22 cellular contexts compared by ENCODE assay signal in genomic region chr6:33949111-33949510, GRCh38.
A peak's percentile ranks its signal among the peaks of the same experiment; 100 is the strongest.
DNase-seq lines count a peak whose midpoint lies in the region; ATAC-seq, FAIRE-seq and TF ChIP-seq lines count a peak whose summit lies in the region.
"Had no signal": no experiment of that assay in that cellular context is flagged by ENCODE, and none has a peak within 500 bp of the region (broad histone marks: within the 10 kb centered on the region; RNA-seq: fewer than 3 reads in every experiment).

No MANE protein-coding gene starts in this region.

- no peaks in the 10 kb centered on the region for H4K20me1 ChIP-seq in BLaER1

- H3K4me3 ChIP-seq in BLaER1: no peak overlapping the region
- no peak overlapping the region for H3K4me3 ChIP-seq in HEK293 (ENCODE audit: low read depth, low read length)
- H3K4me3 ChIP-seq in kidney (ENCODE audit: low read length in 2 of 2): no peak overlapping the region
- H3K4me3 ChIP-seq in stomach: no peak overlapping the region
- no peak overlapping the region for H3K4me3 ChIP-seq in suprapubic skin
- H3K4me3 ChIP-seq: A549, HAP-1 had no signal

- TF ChIP-seq CTCF in HEK293 (tag by site-specific recombination; IDR thresholded peaks at IDR 0.05): no peak
- no peak for TF ChIP-seq CTCF in kidney (IDR thresholded peaks at IDR 0.05; ENCODE audit: borderline replicate concordance, extremely low read depth, insufficient read depth)
- TF ChIP-seq CTCF in stomach (IDR thresholded peaks at IDR 0.05): no peak
- no peak for TF ChIP-seq CTCF in suprapubic skin (IDR thresholded peaks at IDR 0.05)

- POLR2A ChIA-PET in HEK293 (lab: Yijun Ruan, JAX): interaction anchor here (0.5 to 0.6 kb wide), 2 partner anchors 24 to 1356 kb away, joined by 3 to 4 read pairs; no protein-coding TSS in a partner anchor

- H3K27ac ChIP-seq in BLaER1 (no peak overlapping the region), HEK293 (ENCODE audit: extremely low read depth, low read depth, low read length) (no peak overlapping the region), kidney (ENCODE audit: low read depth in 2 of 2, low read length in 2 of 2) (no peak overlapping the region), stomach (no peak overlapping the region), suprapubic skin (no peak overlapping the region)
- H3K27ac ChIP-seq: A549, C4-2B had no signal

- H3K36me3 ChIP-seq in BLaER1 (no peaks in the 10 kb centered on the region), HEK293 (ENCODE audit: control insufficient read depth in 2 of 2, insufficient read depth in 1 of 2, low read length in 2 of 2) (no peaks in the 10 kb centered on the region), kidney (ENCODE audit: control insufficient read depth in 1 of 2, insufficient read depth in 2 of 2, low read length in 2 of 2) (no peaks in the 10 kb centered on the region), stomach (no peaks in the 10 kb centered on the region), suprapubic skin (no peaks in the 10 kb centered on the region)
- H3K36me3 ChIP-seq: BE2C, HAP-1 had no signal

- 86 to 94% (median 91%) methylated on average over 5 of the region's 5 CpGs for WGBS in stomach, 5 donors
- WGBS in suprapubic skin: 79% methylated on average over 5 of the region's 5 CpGs

- DNase-seq in kidney (peak; percentile 39), stomach (peak; percentile 11), NCI-H345 treated with DMSO at 0.1 percent for 48 hours (lab: John Stamatoyannopoulos, UW; ENCODE audit: unreplicated experiment) (no peak), suprapubic skin (ENCODE audit: low spot score in 2 of 2) (no peak)
- DNase-seq: ACHN; AML-193; BE2C; Caco-2; CD4-positive, CD25-positive, alpha-beta regulatory T cell; CD8-positive, alpha-beta T cell; DMS153; DND-41; GOT3 had no signal

- no peaks in the 10 kb centered on the region for H3K27me3 ChIP-seq in BLaER1
- H3K27me3 ChIP-seq in stomach: peaks cover 0 to 37% (median 0%) of the 10 kb centered on the region in 3 donors
- peaks cover 3% of the 10 kb centered on the region for H3K27me3 ChIP-seq in suprapubic skin
- H3K27me3 ChIP-seq: BE2C had no signal

- H3K9ac ChIP-seq in BLaER1 (no peak overlapping the region), kidney (ENCODE audit: low read length in 2 of 2) (no peak overlapping the region)

- H3K9me3 ChIP-seq in BLaER1: no peaks in the 10 kb centered on the region
- H3K9me3 ChIP-seq in HEK293 (ENCODE audit: control insufficient read depth, insufficient read depth, low read depth, low read length): no peaks in the 10 kb centered on the region
- no peaks in the 10 kb centered on the region for H3K9me3 ChIP-seq in kidney (ENCODE audit: control insufficient read depth in 1 of 2, low read length in 2 of 2)
- H3K9me3 ChIP-seq in stomach: no peaks in the 10 kb centered on the region
- no peaks in the 10 kb centered on the region for H3K9me3 ChIP-seq in suprapubic skin
- H3K9me3 ChIP-seq: A549, BE2C, Caco-2, HAP-1 had no signal

- intact Hi-C loops in kidney (cut with DNase I): no loop called here
- intact Hi-C loops in stomach (cut with DNase I; ENCODE audit: low total_unique reads): no loop called here

- peaks cover 20% of the 10 kb centered on the region for H3K4me1 ChIP-seq in BLaER1
- no peaks in the 10 kb centered on the region for H3K4me1 ChIP-seq in HEK293 (ENCODE audit: control insufficient read depth, insufficient read depth, low read length)
- H3K4me1 ChIP-seq in kidney (ENCODE audit: control insufficient read depth in 1 of 2, insufficient read depth in 1 of 2, low read depth in 1 of 2, low read length in 2 of 2): no peaks in the 10 kb centered on the region
- no peaks in the 10 kb centered on the region for H3K4me1 ChIP-seq in stomach
- H3K4me1 ChIP-seq in suprapubic skin: no peaks in the 10 kb centered on the region
- H3K4me1 ChIP-seq: A549, BE2C, Caco-2, HAP-1 had no signal

- TF ChIP-seq POLR2A in stomach (IDR thresholded peaks at IDR 0.05) (no peak), suprapubic skin (IDR thresholded peaks at IDR 0.05) (no peak)

- TF ChIP-seq EP300 in stomach (IDR thresholded peaks at IDR 0.05) (no peak), suprapubic skin (IDR thresholded peaks at IDR 0.05) (no peak)

- no peak for ATAC-seq in HG03354 (IDR thresholded peaks at IDR 0.05; ENCODE audit: poor library complexity, severe bottlenecking, unreplicated experiment)
- ATAC-seq: A549; CD8-positive, alpha-beta T cell had no signal

- CTCF ChIA-PET in HEK293 (lab: Yijun Ruan, JAX): interaction anchor here (0.5 to 1.7 kb wide), 8 partner anchors 10 to 1332 kb away, joined by 3 to 11 read pairs (median 3); partner anchors contain the start of gene IP6K3

- FAIRE-seq in kidney (lab: Jason Lieb, UNC): no peak
- FAIRE-seq: A549, G401.6, GM12892, H54 had no signal

- H3K4me2 ChIP-seq in BLaER1: peak overlapping the region; percentile 39
- H3K4me2 ChIP-seq: A549 had no signal

TF ChIP-seq in HEK293, 187 proteins besides CTCF, POLR2A, EP300 and RAD21:
- 0 out of 2 replicates have a peak, but pooled peaks have one; percentile 7 for TF ChIP-seq ZIC2 (tag by site-specific recombination; IDR thresholded peaks at IDR 0.05)
- TF ChIP-seq ZFHX2 (tag by site-specific recombination; conservative IDR thresholded peaks at IDR 0.05): no peak

Comparison
In these comparisons a context has a peak if more than half of its experiments do, and no peak if none do; other contexts are left out.
1. DNase-seq: peak in kidney (single experiment) and stomach (single experiment); none in NCI-H345 treated with DMSO at 0.1 percent for 48 hours (single experiment) and suprapubic skin (0 of 2).